21 cellular contexts compared by ENCODE assay signal in the genomic region with DNA sequence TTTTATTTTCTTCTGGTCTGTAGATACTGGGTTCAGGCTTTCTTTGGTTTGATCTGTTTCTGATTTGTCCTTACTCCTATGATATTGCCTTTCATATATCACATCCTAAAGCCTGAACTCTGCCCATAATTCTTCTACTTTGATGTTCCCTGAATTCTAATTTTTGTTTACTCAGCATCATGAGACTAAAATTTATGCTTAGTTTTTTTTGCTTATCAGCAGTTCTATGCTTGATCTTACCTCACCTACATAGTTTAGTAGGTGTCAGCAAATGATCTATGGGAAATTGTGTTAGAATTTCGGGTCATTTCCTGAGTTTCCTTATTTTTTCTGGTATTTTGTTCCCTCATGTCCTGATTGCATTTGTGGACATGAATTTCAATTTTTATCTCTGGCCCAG.
DNase-seq lines count a peak whose midpoint lies in the region; ATAC-seq, FAIRE-seq and TF ChIP-seq lines count a peak whose summit lies in the region.
"Had no signal": no experiment of that assay in that cellular context is flagged by ENCODE, and none has a peak within 500 bp of the region (broad histone marks: within the 10 kb centered on the region; RNA-seq: fewer than 3 reads in every experiment).

No MANE protein-coding gene starts in this region.

- TF ChIP-seq CTCF in A549 (IDR thresholded peaks at IDR 0.05), result no peak
- no peak for TF ChIP-seq CTCF in IMR-90 (conservative IDR thresholded peaks at IDR 0.05; ENCODE audit: low read depth, low read length)
- TF ChIP-seq CTCF in type B pancreatic cell (conservative IDR thresholded peaks at IDR 0.05), result no peak
- TF ChIP-seq CTCF in tibial nerve (IDR thresholded peaks at IDR 0.05), result no peak
- TF ChIP-seq CTCF in omental fat pad (IDR thresholded peaks at IDR 0.05), result no peak

- H2AFZ ChIP-seq in IMR-90 (replicated peaks; ENCODE audit: low read length, poor library complexity), result no peak overlapping the region

- TF ChIP-seq RAD21 in A549 (conservative IDR thresholded peaks at IDR 0.05 in 1 of 2, IDR thresholded peaks at IDR 0.05 in 1 of 2) (no peak), IMR-90 (IDR thresholded peaks at IDR 0.05; ENCODE audit: low read length) (no peak)

- H3K4me1 ChIP-seq in A549, result no peaks in the 10 kb centered on the region
- no peaks in the 10 kb centered on the region for H3K4me1 ChIP-seq in IMR-90 (ENCODE audit: control insufficient read depth, insufficient read depth, low read length)
- no peaks in the 10 kb centered on the region for H3K4me1 ChIP-seq in tibial nerve
- H3K4me1 ChIP-seq: BLaER1 treated with 17β-estradiol and CSF1 and Interleukin-3, amounts not matched to agents 10 nM and 100 nM; Caco-2 had no signal

- H4K91ac ChIP-seq in IMR-90 (ENCODE audit: insufficient read depth, low read depth, low read length), result no peak overlapping the region

- no peak overlapping the region for H4K5ac ChIP-seq in IMR-90 (ENCODE audit: low read depth, low read length)

- no peak overlapping the region for H3K4me3 Mint-ChIP-seq in type B pancreatic cell
- H3K4me3 Mint-ChIP-seq: B cell; CD4-positive, alpha-beta T cell; CD8-positive, alpha-beta T cell had no signal

- H3K4me3 ChIP-seq in A549 (no peak overlapping the region), IMR-90 (ENCODE audit: insufficient read depth, low read depth, low read length) (no peak overlapping the region), tibial nerve (no peak overlapping the region)
- H3K4me3 ChIP-seq: BLaER1 treated with 17β-estradiol and CSF1 and Interleukin-3, amounts not matched to agents 10 nM and 100 nM had no signal

- H2BK5ac ChIP-seq in IMR-90 (ENCODE audit: low read depth, low read length, poor library complexity, severe bottlenecking), result no peak overlapping the region

- H2BK20ac ChIP-seq in IMR-90 (ENCODE audit: low read depth, low read length), result no peak overlapping the region

- no peak overlapping the region for H3K56ac ChIP-seq in IMR-90 (ENCODE audit: extremely low read depth, insufficient read depth, low read length)

- no peaks in the 10 kb centered on the region for H3K36me3 ChIP-seq in IMR-90 (ENCODE audit: control insufficient read depth, insufficient read depth, low read length)
- H3K36me3 ChIP-seq in tibial nerve, result peaks cover 0 to 27% (median 0%) of the 10 kb centered on the region in 3 donors

- BruUV-seq in IMR-90 (replicated peaks; lab: Mats Ljungman, UMichigan), result no TSS peak

- no peak overlapping the region for H3K23ac ChIP-seq in IMR-90 (ENCODE audit: low read depth, low read length)

- H3K4me1 Mint-ChIP-seq in type B pancreatic cell (ENCODE audit: unreplicated experiment), result no peaks in the 10 kb centered on the region
- H3K4me1 Mint-ChIP-seq: B cell had no signal

- H3K4ac ChIP-seq in IMR-90 (ENCODE audit: low read depth, low read length), result no peak overlapping the region

- POLR2A ChIA-PET in A549 (lab: Yijun Ruan, JAX) (no interaction called here), IMR-90 (lab: Charles Lee; ENCODE audit: unreplicated experiment) (no interaction called here)

- H3K36me3 Mint-ChIP-seq in type B pancreatic cell, result peaks cover 7% of the 10 kb centered on the region

- in situ Hi-C loops in IMR-90 (cut with MboI; ENCODE audit: low sequenced_read_pairs), result no loop called here

- no peaks in the 10 kb centered on the region for H3K9me1 ChIP-seq in IMR-90 (ENCODE audit: insufficient read depth, low read length)

- H2AK5ac ChIP-seq in IMR-90 (ENCODE audit: low read depth, low read length), result no peak overlapping the region

- peak overlapping the region; percentile 75 for H3K27ac Mint-ChIP-seq in type B pancreatic cell
- H3K27ac Mint-ChIP-seq: B cell; CD4-positive, alpha-beta T cell; CD8-positive, alpha-beta T cell had no signal

- CTCF ChIA-PET in A549 (lab: Yijun Ruan, JAX), result no interaction called here
- CTCF ChIA-PET in IMR-90 (lab: Yijun Ruan, JAX), result no interaction called here

- no peak for FAIRE-seq in A549 (lab: Jason Lieb, UNC)
- FAIRE-seq: A204.1, D721Med, G401.6, GM12891, GM19239 had no signal

- peaks cover 10% of the 10 kb centered on the region; the same call in 1 of the 3 replicates for H3K9me3 ChIP-seq in A549
- no peaks in the 10 kb centered on the region for H3K9me3 ChIP-seq in IMR-90 (ENCODE audit: control insufficient read depth, insufficient read depth, low read length)
- peaks cover 0 to 24% (median 7%) of the 10 kb centered on the region in 4 donors for H3K9me3 ChIP-seq in tibial nerve
- H3K9me3 ChIP-seq: Caco-2 had no signal

- H3K4me2 ChIP-seq in A549, result no peak overlapping the region
- no peak overlapping the region for H3K4me2 ChIP-seq in IMR-90 (ENCODE audit: low read depth, low read length)
- H3K4me2 ChIP-seq: BLaER1 treated with 17β-estradiol and CSF1 and Interleukin-3, amounts not matched to agents 10 nM and 100 nM had no signal

- no peak for TF ChIP-seq POLR2A in A549 (IDR thresholded peaks at IDR 0.05; ENCODE audit: low read length)
- no peak for TF ChIP-seq POLR2A in IMR-90 (IDR thresholded peaks at IDR 0.05; ENCODE audit: low read depth, low read length)
- TF ChIP-seq POLR2A in tibial nerve (IDR thresholded peaks at IDR 0.05), result no peak

- DNase-seq in A549 (ENCODE audit: low read depth in 1 of 2, low spot score in 1 of 2) (no peak), IMR-90 (no peak), type B pancreatic cell (ENCODE audit: extremely low spot score, unreplicated experiment) (no peak), tibial nerve (ENCODE audit: low spot score in 2 of 2) (no peak), omental fat pad (ENCODE audit: low spot score) (no peak)
- DNase-seq: 8988T; AML-193; Caco-2; Calu3; CD4-positive, alpha-beta T cell; CD8-positive, alpha-beta T cell; DMS79 treated with DMSO at 0.1 percent for 48 hours; GF-D8 had no signal

- H3K27me3 Mint-ChIP-seq in type B pancreatic cell, result no peaks in the 10 kb centered on the region
- H3K27me3 Mint-ChIP-seq: B cell; CD4-positive, alpha-beta T cell had no signal

- peaks cover 0 to 3% of the 10 kb centered on the region in 2 experiments; a peak in 1 of 4 replicates for H3K79me1 ChIP-seq in IMR-90 (ENCODE audit: low read depth in 1 of 2, low read length in 2 of 2)

- H2AK9ac ChIP-seq in IMR-90 (replicated peaks; ENCODE audit: low read depth, low read length, poor library complexity), result no peak overlapping the region

- H2BK15ac ChIP-seq in IMR-90 (ENCODE audit: low read depth, low read length), result no peak overlapping the region

- H3K18ac ChIP-seq in IMR-90 (ENCODE audit: low read depth, low read length), result no peak overlapping the region

- ATAC-seq in A549 (no peak), IMR-90 (ENCODE audit: low read depth) (no peak), omental fat pad (ENCODE audit: low FRiP score) (no peak)
- ATAC-seq: CD8-positive, alpha-beta T cell had no signal

- H3K27ac ChIP-seq in A549 (no peak overlapping the region), IMR-90 (ENCODE audit: insufficient read depth, low read length) (no peak overlapping the region), tibial nerve (no peak overlapping the region)
- H3K27ac ChIP-seq: BLaER1 treated with 17β-estradiol and CSF1 and Interleukin-3, amounts not matched to agents 10 nM and 100 nM; C4-2B had no signal

- no peaks in the 10 kb centered on the region for H3K27me3 ChIP-seq in IMR-90 (ENCODE audit: control insufficient read depth, insufficient read depth, low read length)
- no peaks in the 10 kb centered on the region for H3K27me3 ChIP-seq in tibial nerve
- H3K27me3 ChIP-seq: BLaER1 treated with 17β-estradiol and CSF1 and Interleukin-3, amounts not matched to agents 10 nM and 100 nM had no signal

- dilution Hi-C loops in IMR-90 (cut with HindIII; ENCODE audit: low sequenced_read_pairs, unreplicated experiment), result no loop called here

- no peak overlapping the region for H3K9ac ChIP-seq in IMR-90 (ENCODE audit: low read depth, low read length)
- H3K9ac ChIP-seq: BLaER1 treated with 17β-estradiol and CSF1 and Interleukin-3, amounts not matched to agents 10 nM and 100 nM had no signal

- 3% methylated on average over 1 of the region's 1 CpG for WGBS in A549 (ENCODE audit: missing lambda C conversion rate)
- no CpG with 5 or more reads among the region's 1 CpG for WGBS in IMR-90 (ENCODE audit: extremely low coverage in 2 of 2, insufficient read length in 1 of 2), 2 experiments
- 89 to 91% methylated on average over 1 of the region's 1 CpG for WGBS in tibial nerve, 2 donors

- no peaks in the 10 kb centered on the region for H4K20me1 ChIP-seq in IMR-90 (ENCODE audit: insufficient read depth, low read length)
- H4K20me1 ChIP-seq: BLaER1 treated with 17β-estradiol and CSF1 and Interleukin-3, amounts not matched to agents 10 nM and 100 nM had no signal

- H3K14ac ChIP-seq in IMR-90 (replicated peaks; ENCODE audit: low read depth, low read length), result no peak overlapping the region

- no peak overlapping the region for H2BK120ac ChIP-seq in IMR-90 (ENCODE audit: low read depth, low read length)

- peaks cover 7% of the 10 kb centered on the region for H3K9me3 Mint-ChIP-seq in type B pancreatic cell

- no peak overlapping the region for H4K8ac ChIP-seq in IMR-90 (ENCODE audit: low read depth in 2 of 2, low read length in 2 of 2)

- intact Hi-C loops in IMR-90 (cut with micrococcal nuclease), result no loop called here

- TF ChIP-seq EP300 in A549 (IDR thresholded peaks at IDR 0.05) (no peak), tibial nerve (IDR thresholded peaks at IDR 0.05) (no peak)

TF ChIP-seq in A549, 52 proteins besides CTCF, POLR2A, EP300 and RAD21:
- peak; percentile 81 for TF ChIP-seq MAFK (IDR thresholded peaks at IDR 0.05; ENCODE audit: partially characterized antibody)
- TF ChIP-seq CBX8 (IDR thresholded peaks at IDR 0.05), result no peak
- no peak for TF ChIP-seq ZFP36 (IDR thresholded peaks at IDR 0.05; ENCODE audit: borderline replicate concordance, partially characterized antibody)
TF ChIP-seq in A549: peak in this region for 1.

TF ChIP-seq in IMR-90, 13 proteins besides CTCF, POLR2A, EP300 and RAD21:
- TF ChIP-seq CEBPB (IDR thresholded peaks at IDR 0.05; ENCODE audit: low read depth, low read length), result no peak
- TF ChIP-seq NFE2L2 (IDR thresholded peaks at IDR 0.05; ENCODE audit: low read depth, low read length), result no peak
- TF ChIP-seq SMC3 (IDR thresholded peaks at IDR 0.05; ENCODE audit: low read depth, low read length), result no peak
- peak; percentile 72 for TF ChIP-seq MAFK (IDR thresholded peaks at IDR 0.05; ENCODE audit: low read depth, low read length)
- TF ChIP-seq, protein P1, sequence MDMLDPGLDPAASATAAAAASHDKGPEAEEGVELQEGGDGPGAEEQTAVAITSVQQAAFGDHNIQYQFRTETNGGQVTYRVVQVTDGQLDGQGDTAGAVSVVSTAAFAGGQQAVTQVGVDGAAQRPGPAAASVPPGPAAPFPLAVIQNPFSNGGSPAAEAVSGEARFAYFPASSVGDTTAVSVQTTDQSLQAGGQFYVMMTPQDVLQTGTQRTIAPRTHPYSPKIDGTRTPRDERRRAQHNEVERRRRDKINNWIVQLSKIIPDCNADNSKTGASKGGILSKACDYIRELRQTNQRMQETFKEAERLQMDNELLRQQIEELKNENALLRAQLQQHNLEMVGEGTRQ (IDR thresholded peaks at IDR 0.05; ENCODE audit: low read depth, low read length), result no peak
